21 cellular contexts compared by ENCODE assay signal in the genomic region with DNA sequence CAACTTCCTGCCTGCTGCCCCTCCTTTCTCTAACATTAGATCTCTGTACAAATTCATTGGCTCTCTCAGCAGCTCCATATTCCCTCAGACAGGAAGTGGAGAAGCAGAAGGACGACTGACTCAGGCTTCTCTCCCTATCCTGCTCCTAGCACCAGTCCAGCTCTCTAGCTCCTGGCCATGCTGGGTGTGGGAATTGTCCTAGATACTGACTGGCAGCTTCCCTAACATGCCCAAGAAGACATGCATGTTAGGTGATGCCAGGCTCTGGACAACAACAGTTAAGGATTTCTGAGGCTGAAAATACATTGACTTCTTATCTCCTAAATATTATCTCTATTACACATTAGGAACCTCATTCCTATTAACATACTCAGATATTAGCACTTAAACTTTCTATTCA.
DNase-seq lines count a peak whose midpoint lies in the region; ATAC-seq lines count a peak whose summit lies in the region.
"Had no signal": no experiment of that assay in that cellular context is flagged by ENCODE, and none has a peak within 500 bp of the region (broad histone marks: within the 10 kb centered on the region; RNA-seq: fewer than 3 reads in every experiment).

No MANE protein-coding gene starts in this region.

- no peak overlapping the region for H3K27ac ChIP-seq in CD4-positive, CD25-positive, alpha-beta regulatory T cell (ENCODE audit: insufficient read depth, low read length, poor library complexity, severe bottlenecking)

- no peak for ATAC-seq in CD4-positive, CD25-positive, alpha-beta regulatory T cell (ENCODE audit: low read depth in 2 of 2)
- ATAC-seq in activated CD8-positive, alpha-beta T cell treated with anti-CD3 and anti-CD28 coated beads, Interleukin-2, amount 10 ng/mL, durations not matched to agents 7 days and 5 days = no peak
- no peak for ATAC-seq in HG03432 (IDR thresholded peaks at IDR 0.05; ENCODE audit: unreplicated experiment)
- ATAC-seq: HCT116, Panc1, SK-N-SH treated with all-trans-retinoic acid at 6 μM for 48 hours had no signal

- peaks cover 4% of the 10 kb centered on the region for H3K4me1 ChIP-seq in CD4-positive, CD25-positive, alpha-beta regulatory T cell (ENCODE audit: control insufficient read depth, insufficient read depth, low read length, poor library complexity, severe bottlenecking)

- H3K27ac Mint-ChIP-seq in CD4-positive, CD25-positive, alpha-beta regulatory T cell = peak overlapping the region; percentile 34 to 84 (median 64)
- H3K27ac Mint-ChIP-seq in activated T-cell treated with anti-CD3 and anti-CD28 coated beads, Interleukin-2, amount 50 U/mL, for 24 hours = no peak overlapping the region
- no peak overlapping the region for H3K27ac Mint-ChIP-seq in activated CD8-positive, alpha-beta T cell treated with anti-CD3 and anti-CD28 coated beads, Interleukin-2, amount 10 ng/mL, durations not matched to agents 7 days and 5 days
- H3K27ac Mint-ChIP-seq: CD4-positive, alpha-beta T cell had no signal

- POLR2A ChIA-PET in activated CD8-positive, alpha-beta T cell treated with anti-CD3 and anti-CD28 coated beads, Interleukin-2, amount 10 ng/mL, durations not matched to agents 7 days and 5 days (lab: Charles Lee) = no interaction called here

- no peak overlapping the region for H3K4me3 ChIP-seq in CD4-positive, CD25-positive, alpha-beta regulatory T cell (ENCODE audit: low read depth, low read length)
- H3K4me3 ChIP-seq: MG63 had no signal

- CTCF ChIA-PET in activated CD8-positive, alpha-beta T cell treated with anti-CD3 and anti-CD28 coated beads, Interleukin-2, amount 10 ng/mL, durations not matched to agents 7 days and 5 days (lab: Charles Lee) = no interaction called here

- H3K4me1 Mint-ChIP-seq in CD4-positive, CD25-positive, alpha-beta regulatory T cell = peaks cover 9 to 18% (median 12%) of the 10 kb centered on the region in 4 donors
- no peaks in the 10 kb centered on the region for H3K4me1 Mint-ChIP-seq in activated T-cell treated with anti-CD3 and anti-CD28 coated beads, Interleukin-2, amount 50 U/mL, for 24 hours (ENCODE audit: low read depth)
- peaks cover 4% of the 10 kb centered on the region for H3K4me1 Mint-ChIP-seq in activated CD8-positive, alpha-beta T cell treated with anti-CD3 and anti-CD28 coated beads, Interleukin-2, amount 10 ng/mL, durations not matched to agents 7 days and 5 days (ENCODE audit: low read depth)

- H3K9me3 Mint-ChIP-seq in CD4-positive, CD25-positive, alpha-beta regulatory T cell = peaks cover 6 to 27% (median 10%) of the 10 kb centered on the region in 7 donors
- peaks cover 11% of the 10 kb centered on the region for H3K9me3 Mint-ChIP-seq in activated T-cell treated with anti-CD3 and anti-CD28 coated beads, Interleukin-2, amount 50 U/mL, for 24 hours
- peaks cover 24% of the 10 kb centered on the region for H3K9me3 Mint-ChIP-seq in activated CD8-positive, alpha-beta T cell treated with anti-CD3 and anti-CD28 coated beads, Interleukin-2, amount 10 ng/mL, durations not matched to agents 7 days and 5 days (ENCODE audit: insufficient read depth)

- peak overlapping the region in 1 of 4 donors; percentile 25 for H3K4me3 Mint-ChIP-seq in CD4-positive, CD25-positive, alpha-beta regulatory T cell
- H3K4me3 Mint-ChIP-seq in activated T-cell treated with anti-CD3 and anti-CD28 coated beads, Interleukin-2, amount 50 U/mL, for 24 hours = no peak overlapping the region
- H3K4me3 Mint-ChIP-seq in activated CD8-positive, alpha-beta T cell treated with anti-CD3 and anti-CD28 coated beads, Interleukin-2, amount 10 ng/mL, durations not matched to agents 7 days and 5 days = no peak overlapping the region
- H3K4me3 Mint-ChIP-seq: CD4-positive, alpha-beta T cell had no signal

- no peaks in the 10 kb centered on the region for H3K27me3 Mint-ChIP-seq in CD4-positive, CD25-positive, alpha-beta regulatory T cell
- no peaks in the 10 kb centered on the region for H3K27me3 Mint-ChIP-seq in activated T-cell treated with anti-CD3 and anti-CD28 coated beads, Interleukin-2, amount 50 U/mL, for 24 hours
- no peaks in the 10 kb centered on the region for H3K27me3 Mint-ChIP-seq in activated CD8-positive, alpha-beta T cell treated with anti-CD3 and anti-CD28 coated beads, Interleukin-2, amount 10 ng/mL, durations not matched to agents 7 days and 5 days (ENCODE audit: low read depth)
- H3K27me3 Mint-ChIP-seq: CD4-positive, alpha-beta T cell had no signal

- H3K27me3 ChIP-seq in CD4-positive, CD25-positive, alpha-beta regulatory T cell (ENCODE audit: control insufficient read depth, insufficient read depth, low read length) = no peaks in the 10 kb centered on the region
- H3K27me3 ChIP-seq: MG63 had no signal

- H3K36me3 Mint-ChIP-seq in CD4-positive, CD25-positive, alpha-beta regulatory T cell = peaks cover 21% of the 10 kb centered on the region
- no peaks in the 10 kb centered on the region for H3K36me3 Mint-ChIP-seq in activated T-cell treated with anti-CD3 and anti-CD28 coated beads, Interleukin-2, amount 50 U/mL, for 24 hours (ENCODE audit: low read depth)
- H3K36me3 Mint-ChIP-seq in activated CD8-positive, alpha-beta T cell treated with anti-CD3 and anti-CD28 coated beads, Interleukin-2, amount 10 ng/mL, durations not matched to agents 7 days and 5 days (ENCODE audit: low read depth) = peaks cover 14% of the 10 kb centered on the region

- DNase-seq in CD4-positive, CD25-positive, alpha-beta regulatory T cell = no peak
- DNase-seq in EL (peak; percentile 30), NCI-H226 (peak; percentile 59), iris pigment epithelial cell (ENCODE audit: low read depth) (peak; percentile 22)
- DNase-seq in activated T-cell treated with anti-CD3 and anti-CD28 coated beads, Interleukin-2, amount 50 U/mL, for 24 hours = no peak
- no peak for DNase-seq in activated CD8-positive, alpha-beta T cell treated with anti-CD3 and anti-CD28 coated beads, Interleukin-2, amount 10 ng/mL, durations not matched to agents 7 days and 5 days
- DNase-seq: CD4-positive, alpha-beta T cell; COR-L47; DMS79; GOT3; Kasumi-1; MG63; NCI-H1417; NCI-H187; NCI-H2107; NCI-H510A; NK-92 treated with Interleukin-12 subunit alpha and Interleukin-12 subunit beta, amount 100 ng/mL, for 24 hours had no signal

- H3K36me3 ChIP-seq in CD4-positive, CD25-positive, alpha-beta regulatory T cell (ENCODE audit: control insufficient read depth, insufficient read depth, low read length) = no peaks in the 10 kb centered on the region
- H3K36me3 ChIP-seq: MG63 had no signal

- H3K9me3 ChIP-seq in CD4-positive, CD25-positive, alpha-beta regulatory T cell (ENCODE audit: control insufficient read depth in 2 of 2, low read length in 2 of 2) = peaks cover 15 to 19% of the 10 kb centered on the region in 2 experiments

Comparison
In these comparisons a context has a peak if more than half of its experiments do, and no peak if none do; other contexts are left out.
1. DNase-seq: peak in EL (single experiment), NCI-H226 (single experiment) and iris pigment epithelial cell (single experiment); none in CD4-positive, CD25-positive, alpha-beta regulatory T cell (0 of 3), activated T-cell treated with anti-CD3 and anti-CD28 coated beads, Interleukin-2, amount 50 U/mL, for 24 hours (single experiment) and activated CD8-positive, alpha-beta T cell treated with anti-CD3 and anti-CD28 coated beads, Interleukin-2, amount 10 ng/mL, durations not matched to agents 7 days and 5 days (single experiment).
2. H3K27ac Mint-ChIP-seq: peak in CD4-positive, CD25-positive, alpha-beta regulatory T cell (3 of 3); none in activated T-cell treated with anti-CD3 and anti-CD28 coated beads, Interleukin-2, amount 50 U/mL, for 24 hours (single experiment) and activated CD8-positive, alpha-beta T cell treated with anti-CD3 and anti-CD28 coated beads, Interleukin-2, amount 10 ng/mL, durations not matched to agents 7 days and 5 days (single experiment).